1 cellular context compared by ENCODE assay signal in the genomic region with DNA sequence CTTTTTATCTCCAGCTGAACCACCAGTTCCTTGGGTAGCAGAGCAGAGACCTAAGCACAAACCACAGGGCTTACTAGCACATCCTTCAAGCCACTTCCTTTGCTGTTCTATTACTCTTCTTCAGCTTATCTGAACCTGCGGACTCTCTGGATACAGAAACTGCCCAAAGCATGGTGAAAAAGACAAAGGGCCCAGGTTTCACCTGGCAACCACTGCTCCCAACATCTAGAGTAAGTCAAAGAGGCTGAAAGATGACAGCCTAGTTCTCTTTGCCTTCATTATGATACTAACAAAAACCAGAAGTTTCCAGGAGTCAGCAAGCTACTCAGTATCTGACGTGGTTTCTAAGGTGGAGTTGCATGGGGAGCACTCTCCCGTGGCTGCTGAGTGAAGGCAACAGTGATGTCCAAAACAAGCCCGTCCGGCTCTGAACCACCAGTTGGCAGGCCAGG.
TF ChIP-seq lines count a peak whose summit lies in the region.

No MANE protein-coding gene starts in this region.

TF ChIP-seq in HepG2, 621 proteins besides CTCF, POLR2A, EP300 and RAD21:
- TF ChIP-seq, protein P1, sequence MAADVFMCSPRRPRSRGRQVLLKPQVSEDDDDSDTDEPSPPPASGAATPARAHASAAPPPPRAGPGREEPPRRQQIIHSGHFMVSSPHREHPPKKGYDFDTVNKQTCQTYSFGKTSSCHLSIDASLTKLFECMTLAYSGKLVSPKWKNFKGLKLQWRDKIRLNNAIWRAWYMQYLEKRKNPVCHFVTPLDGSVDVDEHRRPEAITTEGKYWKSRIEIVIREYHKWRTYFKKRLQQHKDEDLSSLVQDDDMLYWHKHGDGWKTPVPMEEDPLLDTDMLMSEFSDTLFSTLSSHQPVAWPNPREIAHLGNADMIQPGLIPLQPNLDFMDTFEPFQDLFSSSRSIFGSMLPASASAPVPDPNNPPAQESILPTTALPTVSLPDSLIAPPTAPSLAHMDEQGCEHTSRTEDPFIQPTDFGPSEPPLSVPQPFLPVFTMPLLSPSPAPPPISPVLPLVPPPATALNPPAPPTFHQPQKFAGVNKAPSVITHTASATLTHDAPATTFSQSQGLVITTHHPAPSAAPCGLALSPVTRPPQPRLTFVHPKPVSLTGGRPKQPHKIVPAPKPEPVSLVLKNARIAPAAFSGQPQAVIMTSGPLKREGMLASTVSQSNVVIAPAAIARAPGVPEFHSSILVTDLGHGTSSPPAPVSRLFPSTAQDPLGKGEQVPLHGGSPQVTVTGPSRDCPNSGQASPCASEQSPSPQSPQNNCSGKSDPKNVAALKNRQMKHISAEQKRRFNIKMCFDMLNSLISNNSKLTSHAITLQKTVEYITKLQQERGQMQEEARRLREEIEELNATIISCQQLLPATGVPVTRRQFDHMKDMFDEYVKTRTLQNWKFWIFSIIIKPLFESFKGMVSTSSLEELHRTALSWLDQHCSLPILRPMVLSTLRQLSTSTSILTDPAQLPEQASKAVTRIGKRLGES (CRISPR knock-in tag; IDR thresholded peaks at IDR 0.05; ENCODE audit: borderline replicate concordance), result no peak
- TF ChIP-seq AGO2 (optimal IDR thresholded peaks at IDR 0.05; ENCODE audit: low read depth, low read length) (no peak), ZKSCAN8 (CRISPR knock-in tag; IDR thresholded peaks at IDR 0.05; ENCODE audit: borderline replicate concordance) (no peak), ZNF446 (CRISPR knock-in tag; IDR thresholded peaks at IDR 0.05) (no peak), NCOA2 (CRISPR knock-in tag; IDR thresholded peaks at IDR 0.05) (no peak)
- TF ChIP-seq, protein P2, sequence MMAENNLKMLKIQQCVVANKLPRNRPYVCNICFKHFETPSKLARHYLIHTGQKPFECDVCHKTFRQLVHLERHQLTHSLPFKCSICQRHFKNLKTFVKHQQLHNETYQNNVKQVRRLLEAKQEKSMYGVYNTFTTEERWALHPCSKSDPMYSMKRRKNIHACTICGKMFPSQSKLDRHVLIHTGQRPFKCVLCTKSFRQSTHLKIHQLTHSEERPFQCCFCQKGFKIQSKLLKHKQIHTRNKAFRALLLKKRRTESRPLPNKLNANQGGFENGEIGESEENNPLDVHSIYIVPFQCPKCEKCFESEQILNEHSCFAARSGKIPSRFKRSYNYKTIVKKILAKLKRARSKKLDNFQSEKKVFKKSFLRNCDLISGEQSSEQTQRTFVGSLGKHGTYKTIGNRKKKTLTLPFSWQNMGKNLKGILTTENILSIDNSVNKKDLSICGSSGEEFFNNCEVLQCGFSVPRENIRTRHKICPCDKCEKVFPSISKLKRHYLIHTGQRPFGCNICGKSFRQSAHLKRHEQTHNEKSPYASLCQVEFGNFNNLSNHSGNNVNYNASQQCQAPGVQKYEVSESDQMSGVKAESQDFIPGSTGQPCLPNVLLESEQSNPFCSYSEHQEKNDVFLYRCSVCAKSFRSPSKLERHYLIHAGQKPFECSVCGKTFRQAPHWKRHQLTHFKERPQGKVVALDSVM (CRISPR knock-in tag; IDR thresholded peaks at IDR 0.05), result no peak
